Comparison of ENCODE assay signal across 8 cellular contexts in genomic region chr12:50111417-50111692, GRCh38. TPM values are rescaled to one million over a fixed set of nuclear protein-coding genes. Genes with fewer than 3 reads are reported as not detected.
DNase-seq lines count a peak whose midpoint lies in the region; ATAC-seq and TF ChIP-seq lines count a peak whose summit lies in the region.

No MANE protein-coding gene starts in this region.

- POLR2A ChIA-PET in PC-3 (lab: Charles Lee; ENCODE audit: unreplicated experiment) = interaction anchor here (0.6 to 1.4 kb wide), 3 partner anchors 27 to 426 kb away, joined by 3 to 29 read pairs (median 4); partner anchors contain the start of genes CERS5 and SMARCD1

- ATAC-seq in GM21529 (IDR thresholded peaks at IDR 0.05; ENCODE audit: unreplicated experiment) = peak; percentile 2
- ATAC-seq in PC-3 = no peak

- H3K9ac ChIP-seq in PC-3 (ENCODE audit: low read length) (no peak overlapping the region), rectal smooth muscle tissue (ENCODE audit: low read length) (no peak overlapping the region)

- H3K79me2 ChIP-seq in PC-3 (ENCODE audit: low read length) = peaks cover 38% of the 10 kb centered on the region

- H3K9me2 ChIP-seq in PC-3 (replicated peaks; ENCODE audit: low read length) = no peaks in the 10 kb centered on the region

- H3K9me3 ChIP-seq in PC-3 (ENCODE audit: low read length) = no peaks in the 10 kb centered on the region

- H4K20me1 ChIP-seq in PC-3 (ENCODE audit: low read length) = 0 out of 2 replicates have a peak, but pooled peaks cover 5% of the 10 kb centered on the region

- H3K27me3 ChIP-seq in PC-3 (ENCODE audit: low read length) = no peaks in the 10 kb centered on the region
- no peaks in the 10 kb centered on the region for H3K27me3 ChIP-seq in rectal smooth muscle tissue (ENCODE audit: control insufficient read depth, insufficient read depth, low read length)

- no TSS peak for BruUV-seq in PC-3 (replicated peaks; lab: Mats Ljungman, UMichigan)

- H3K4me3 ChIP-seq in PC-3 (ENCODE audit: low read length) (peak overlapping the region; percentile 95; the same call in 1 of the 2 replicates), fibroblast of pulmonary artery (replicated peaks; ENCODE audit: low read depth, low read length) (peak overlapping the region; percentile 29), rectal smooth muscle tissue (ENCODE audit: low read length) (peak overlapping the region; percentile 57)

- no peak overlapping the region for H3K27ac ChIP-seq in PC-3 (ENCODE audit: low read length)
- peak overlapping the region; percentile 42 for H3K27ac ChIP-seq in rectal smooth muscle tissue (ENCODE audit: low read depth, low read length)

- no peaks in the 10 kb centered on the region; the same call in 1 of the 2 replicates for H3K36me3 ChIP-seq in PC-3 (ENCODE audit: low read depth, low read length)
- no peaks in the 10 kb centered on the region for H3K36me3 ChIP-seq in rectal smooth muscle tissue (ENCODE audit: control insufficient read depth, insufficient read depth, low read length)

- peak overlapping the region; percentile 46 for H3K4me2 ChIP-seq in PC-3 (ENCODE audit: low read length)

- TF ChIP-seq CTCF in PC-3 (conservative IDR thresholded peaks at IDR 0.05; ENCODE audit: low read depth, low read length) = no peak
- TF ChIP-seq CTCF in fibroblast of pulmonary artery (IDR thresholded peaks at IDR 0.05; ENCODE audit: low read length, missing control alignments) = no peak

- H3F3A ChIP-seq in PC-3 (ENCODE audit: low read length, unreplicated experiment) = no peaks in the 10 kb centered on the region

- no peak for DNase-seq in PC-3
- DNase-seq in fibroblast of pulmonary artery (ENCODE audit: low read depth) = no peak
- DNase-seq in activated effector memory CD4-positive, alpha-beta T cell treated with Interleukin-2 at 50 U/mL for 16 hours = no peak
- no peak for DNase-seq in KG1 (lab: John Stamatoyannopoulos, UW)
- DNase-seq in D341Med (ENCODE audit: low spot score) = no peak
- DNase-seq in stimulated activated CD4-positive, alpha-beta T cell treated with anti-CD3 and anti-CD28 coated beads, Interleukin-2, amount 100 ng/mL, for 24 hours = no peak

- CTCF ChIA-PET in PC-3 (lab: Charles Lee) = interaction anchor here (0.6 to 1.8 kb wide), 7 partner anchors 16 to 345 kb away, joined by 3 to 22 read pairs (median 6); partner anchors contain the start of gene SMARCD1

- peak overlapping the region; percentile 48; the same call in 1 of the 2 replicates for H2AFZ ChIP-seq in PC-3 (ENCODE audit: low read length)

- H3K4me1 ChIP-seq in PC-3 (ENCODE audit: insufficient read depth, low read length) = peaks cover 14% of the 10 kb centered on the region; the same call in 1 of the 2 replicates
- peaks cover 4% of the 10 kb centered on the region for H3K4me1 ChIP-seq in rectal smooth muscle tissue (ENCODE audit: control insufficient read depth, insufficient read depth, low read length)

- intact Hi-C loops in PC-3 (cut with micrococcal nuclease) = loop anchor here (5.0 kb wide), 1 partner anchor 34 kb away; no protein-coding TSS in a partner anchor

RNA-seq across cellular contexts. Expression of gene COX14, which starts 0.7 kb away (rescaled TPM):
- 75.7 and 84.7 TPM in 2 replicates for total RNA-seq in PC-3 (2014; rRNA removed)

RNA-seq across cellular contexts. Expression of gene GPD1, which starts 7.5 kb away (rescaled TPM):
- 0.11 and 0.40 TPM in 2 replicates for total RNA-seq in PC-3 (2014; rRNA removed)

RNA-seq across cellular contexts. Expression of gene SMARCD1, which starts 26.2 kb away (rescaled TPM):
- 105 and 109 TPM in 2 replicates for total RNA-seq in PC-3 (2014; rRNA removed)

RNA-seq across cellular contexts. Expression of gene ASIC1, which starts 54.0 kb away (rescaled TPM):
- 6.0 and 6.3 TPM in 2 replicates for total RNA-seq in PC-3 (2014; rRNA removed)

RNA-seq across cellular contexts. Expression of gene CERS5, which starts 55.8 kb away (rescaled TPM):
- 24.9 and 29.7 TPM in 2 replicates for total RNA-seq in PC-3 (2014; rRNA removed)

Comparison
In these comparisons a context has a peak if more than half of its experiments do, and no peak if none do; other contexts are left out.
1. H3K4me3 ChIP-seq: peak in every context shown above with its lines; median percentile 95 in PC-3; 57 in rectal smooth muscle tissue; 29 in fibroblast of pulmonary artery.